In genomic region chr19:18097993-18098890, GRCh38 we compare ENCODE assay signal across 8 cellular contexts. TPM values are rescaled to one million over a fixed set of nuclear protein-coding genes. Genes with fewer than 3 reads are reported as not detected.
DNase-seq lines count a peak whose midpoint lies in the region; ATAC-seq and TF ChIP-seq lines count a peak whose summit lies in the region.

No MANE protein-coding gene starts in this region.

- H3K36me3 Mint-ChIP-seq in activated CD8-positive, alpha-beta T cell treated with anti-CD3 and anti-CD28 coated beads for 36 hours (ENCODE audit: low read depth), result peaks cover 3% of the 10 kb centered on the region
- no peaks in the 10 kb centered on the region for H3K36me3 Mint-ChIP-seq in type B pancreatic cell

- TF ChIP-seq CTCF in heart left ventricle (IDR thresholded peaks at IDR 0.05) (no peak), kidney epithelial cell (IDR thresholded peaks at IDR 0.05; ENCODE audit: insufficient read depth, low read length, poor library complexity, severe bottlenecking) (no peak), type B pancreatic cell (conservative IDR thresholded peaks at IDR 0.05) (no peak)
- TF ChIP-seq CTCF in activated CD8-positive, alpha-beta T cell treated with anti-CD3 and anti-CD28 coated beads for 36 hours (IDR thresholded peaks at IDR 0.05), result no peak

- no peak for ATAC-seq in heart left ventricle
- no peak for ATAC-seq in activated CD8-positive, alpha-beta T cell treated with anti-CD3 and anti-CD28 coated beads for 36 hours
- ATAC-seq in GM18868 (IDR thresholded peaks at IDR 0.05; ENCODE audit: unreplicated experiment), result no peak

- H3K4me3 ChIP-seq in heart left ventricle (peak overlapping the region; percentile 12 to 65 (median 40)), kidney epithelial cell (ENCODE audit: low read depth, low read length) (peak overlapping the region; percentile 34)

- H3K36me3 ChIP-seq in heart left ventricle (no peaks in the 10 kb centered on the region), kidney epithelial cell (ENCODE audit: control insufficient read depth, insufficient read depth, low read length) (no peaks in the 10 kb centered on the region)

- intact Hi-C loops in heart left ventricle (cut with DNase I), result no loop called here
- intact Hi-C loops in cardiac septum (cut with DNase I), result no loop called here
- intact Hi-C loops in activated CD8-positive, alpha-beta T cell treated with anti-CD3 and anti-CD28 coated beads for 36 hours (cut with micrococcal nuclease), result no loop called here

- H3K9me3 Mint-ChIP-seq in activated CD8-positive, alpha-beta T cell treated with anti-CD3 and anti-CD28 coated beads for 36 hours, result no peaks in the 10 kb centered on the region
- H3K9me3 Mint-ChIP-seq in type B pancreatic cell, result no peaks in the 10 kb centered on the region

- DNase-seq in heart left ventricle, result no peak
- no peak for DNase-seq in cardiac septum (ENCODE audit: low spot score)
- peak; percentile 29 for DNase-seq in activated CD8-positive, alpha-beta T cell treated with anti-CD3 and anti-CD28 coated beads for 36 hours
- DNase-seq in kidney epithelial cell (ENCODE audit: low read depth), result no peak
- no peak for DNase-seq in type B pancreatic cell (ENCODE audit: extremely low spot score, unreplicated experiment)
- DNase-seq in stimulated activated CD4-positive, alpha-beta T cell treated with anti-CD3 and anti-CD28 coated beads, Interleukin-1b, Interleukin-23, amount 100 ng/mL, for 48 hours, result no peak
- no peak for DNase-seq in HCEC 1CT

- peak overlapping the region; percentile 86 for H3K4me3 Mint-ChIP-seq in activated CD8-positive, alpha-beta T cell treated with anti-CD3 and anti-CD28 coated beads for 36 hours
- H3K4me3 Mint-ChIP-seq in type B pancreatic cell, result peak overlapping the region; percentile 80

- no peaks in the 10 kb centered on the region for H3K9me3 ChIP-seq in heart left ventricle

- peaks cover 18% of the 10 kb centered on the region for H3K4me1 Mint-ChIP-seq in activated CD8-positive, alpha-beta T cell treated with anti-CD3 and anti-CD28 coated beads for 36 hours (ENCODE audit: low read depth)
- H3K4me1 Mint-ChIP-seq in type B pancreatic cell (ENCODE audit: unreplicated experiment), result no peaks in the 10 kb centered on the region

- POLR2A ChIA-PET in activated CD8-positive, alpha-beta T cell treated with anti-CD3 and anti-CD28 coated beads for 36 hours (lab: Charles Lee), result interaction anchor here (0.7 to 2.3 kb wide), 8 partner anchors 9 to 424 kb away, joined by 3 to 14 read pairs (median 3); partner anchors contain the start of genes ELL and IL12RB1

- no peak overlapping the region for H3K27ac ChIP-seq in heart left ventricle

- CTCF ChIA-PET in activated CD8-positive, alpha-beta T cell treated with anti-CD3 and anti-CD28 coated beads for 36 hours (lab: Charles Lee), result interaction anchor here (0.7 to 1.6 kb wide), 9 partner anchors 9 to 181 kb away, joined by 3 to 5 read pairs (median 4); partner anchors contain the start of gene CCDC124

- peaks cover 8 to 57% (median 24%) of the 10 kb centered on the region in 9 donors for H3K27me3 ChIP-seq in heart left ventricle
- peaks cover 25% of the 10 kb centered on the region for H3K27me3 ChIP-seq in kidney epithelial cell (ENCODE audit: control insufficient read depth, insufficient read depth, low read length)

- WGBS in heart left ventricle, 4 donors, result 32 to 39% (median 36%) methylated on average over 22 of the region's 22 CpGs

- no peak for TF ChIP-seq POLR2A in heart left ventricle (IDR thresholded peaks at IDR 0.05)

- peak overlapping the region; percentile 56 for H3K27ac Mint-ChIP-seq in activated CD8-positive, alpha-beta T cell treated with anti-CD3 and anti-CD28 coated beads for 36 hours
- no peak overlapping the region for H3K27ac Mint-ChIP-seq in type B pancreatic cell

- H3K4me1 ChIP-seq in heart left ventricle, result peaks cover 0 to 21% (median 7%) of the 10 kb centered on the region in 12 donors

- no peaks in the 10 kb centered on the region for H3K27me3 Mint-ChIP-seq in activated CD8-positive, alpha-beta T cell treated with anti-CD3 and anti-CD28 coated beads for 36 hours
- peaks cover 47% of the 10 kb centered on the region for H3K27me3 Mint-ChIP-seq in type B pancreatic cell

RNA-seq across cellular contexts. Expression of gene MAST3, which starts 0.7 kb away (rescaled TPM):
- total RNA-seq in heart left ventricle, result 1 to 10 TPM; 2.8 to 9.8 (median 5.2) TPM
- 1 to 10 TPM; 1.5 to 2.9 TPM for polyA plus RNA-seq in heart left ventricle
- 5.2 TPM for total RNA-seq in cardiac septum
- total RNA-seq in activated CD8-positive, alpha-beta T cell treated with anti-CD3 and anti-CD28 coated beads for 36 hours, result 10 to 100 TPM; 23.1 to 23.3 TPM
- total RNA-seq in kidney epithelial cell, result 4.6 and 4.8 TPM in 2 replicates
- total RNA-seq in type B pancreatic cell (ENCODE audit: low replicate concordance), result 11.0 and 14.1 TPM in 2 replicates

RNA-seq across cellular contexts. Expression of gene IL12RB1, which starts 11.5 kb away (rescaled TPM):
- total RNA-seq in heart left ventricle (1 to 10 TPM in 2 of 9 donors, under 1 TPM in 5, not detected in 2; 0.40 to 8.1 (median 0.66) TPM), cardiac septum (0.35 TPM), kidney epithelial cell (0.07 TPM in 1 of 2 replicates, not detected in the other), type B pancreatic cell (ENCODE audit: low replicate concordance) (not detected in 2 replicates)
- under 1 TPM; 0.19 to 0.35 TPM for polyA plus RNA-seq in heart left ventricle
- 10 to 100 TPM; 25.6 to 27.2 TPM for total RNA-seq in activated CD8-positive, alpha-beta T cell treated with anti-CD3 and anti-CD28 coated beads for 36 hours

RNA-seq across cellular contexts. Expression of gene PIK3R2, which starts 54.7 kb away (rescaled TPM):
- total RNA-seq in heart left ventricle, result 10 to 100 TPM; 17.9 to 28.6 (median 24.6) TPM
- polyA plus RNA-seq in heart left ventricle, result 1 to 10 TPM; 4.0 to 7.1 TPM
- total RNA-seq in cardiac septum, result 28.3 TPM
- total RNA-seq in activated CD8-positive, alpha-beta T cell treated with anti-CD3 and anti-CD28 coated beads for 36 hours, result 10 to 100 TPM; 15.0 to 15.8 TPM
- total RNA-seq in kidney epithelial cell, result 41.4 and 42.4 TPM in 2 replicates
- 41.4 and 47.0 TPM in 2 replicates for total RNA-seq in type B pancreatic cell (ENCODE audit: low replicate concordance)
